ENCODE assay signal across 23 cellular contexts in genomic region chr4:155047755-155048154, GRCh38.
DNase-seq lines count a peak whose midpoint lies in the region; ATAC-seq, FAIRE-seq and TF ChIP-seq lines count a peak whose summit lies in the region.
"Had no signal": no experiment of that assay in that cellular context is flagged by ENCODE, and none has a peak within 500 bp of the region (broad histone marks: within the 10 kb centered on the region; RNA-seq: fewer than 3 reads in every experiment).

No MANE protein-coding gene starts in this region.

- H3K9me3 Mint-ChIP-seq in astrocyte (ENCODE audit: unreplicated experiment), result no peaks in the 10 kb centered on the region
- H3K9me3 Mint-ChIP-seq in activated CD4-positive, alpha-beta memory T cell treated with anti-CD3 and anti-CD28 coated beads, Interleukin-2, amount 10 ng/mL, durations not matched to agents 7 days and 5 days, result peaks cover 2% of the 10 kb centered on the region

- 63% methylated on average over 2 of the region's 2 CpGs for WGBS in prostate gland

- H3K4me1 ChIP-seq in astrocyte (ENCODE audit: insufficient read depth, low read length), result no peaks in the 10 kb centered on the region
- no peaks in the 10 kb centered on the region for H3K4me1 ChIP-seq in prostate gland (replicated peaks)
- H3K4me1 ChIP-seq: heart left ventricle, sigmoid colon had no signal

- DNase-seq in astrocyte (ENCODE audit: low read depth), result peak; percentile 70
- peak; percentile 55 for DNase-seq in fibroblast of gingiva (ENCODE audit: low read depth)
- peak; percentile 4 for DNase-seq in renal cortical epithelial cell (ENCODE audit: low read depth)
- no peak for DNase-seq in stimulated activated CD4-positive, alpha-beta T cell treated with anti-CD3 and anti-CD28 coated beads, Interleukin-4, amount 100 ng/mL, for 1 hour
- no peak for DNase-seq in prostate gland (ENCODE audit: low spot score)
- no peak for DNase-seq in activated CD4-positive, alpha-beta memory T cell treated with anti-CD3 and anti-CD28 coated beads, Interleukin-2, amount 10 ng/mL, durations not matched to agents 7 days and 5 days
- DNase-seq: activated CD4-positive, alpha-beta T cell treated with anti-CD3 and anti-CD28 coated beads, Interleukin-2, amount 50 U/mL, for 4 hours; activated effector memory CD4-positive, alpha-beta T cell treated with Interleukin-2 at 50 U/mL for 16 hours; C1 segment of cervical spinal cord; caudate nucleus; EL; heart left ventricle; naive B cell; NCI-H146; NCI-H524 treated with DMSO at 0.1 percent for 48 hours; sigmoid colon; substantia nigra had no signal

- no peak overlapping the region for H2AFZ ChIP-seq in astrocyte (ENCODE audit: low read depth, low read length)

- peaks cover 3% of the 10 kb centered on the region for H3K4me1 Mint-ChIP-seq in astrocyte (ENCODE audit: low read depth, unreplicated experiment)
- no peaks in the 10 kb centered on the region for H3K4me1 Mint-ChIP-seq in activated CD4-positive, alpha-beta memory T cell treated with anti-CD3 and anti-CD28 coated beads, Interleukin-2, amount 10 ng/mL, durations not matched to agents 7 days and 5 days
- H3K4me1 Mint-ChIP-seq: naive B cell, WTC11 had no signal

- no peaks in the 10 kb centered on the region for H3K79me2 ChIP-seq in astrocyte (ENCODE audit: insufficient read depth, low read length)

- H3K4me2 ChIP-seq in astrocyte (ENCODE audit: low read length), result no peak overlapping the region

- no peaks in the 10 kb centered on the region for H3K36me3 Mint-ChIP-seq in astrocyte (ENCODE audit: low read depth, unreplicated experiment)
- H3K36me3 Mint-ChIP-seq in activated CD4-positive, alpha-beta memory T cell treated with anti-CD3 and anti-CD28 coated beads, Interleukin-2, amount 10 ng/mL, durations not matched to agents 7 days and 5 days (ENCODE audit: low read depth), result no peaks in the 10 kb centered on the region
- H3K36me3 Mint-ChIP-seq: naive B cell had no signal

- POLR2A ChIA-PET in activated CD4-positive, alpha-beta memory T cell treated with anti-CD3 and anti-CD28 coated beads, Interleukin-2, amount 10 ng/mL, durations not matched to agents 7 days and 5 days (lab: Charles Lee), result no interaction called here

- H3K27ac ChIP-seq in astrocyte (ENCODE audit: low read depth, low read length) (no peak overlapping the region), prostate gland (no peak overlapping the region)
- H3K27ac ChIP-seq: heart left ventricle, sigmoid colon had no signal

- no peak for TF ChIP-seq CTCF in astrocyte (IDR thresholded peaks at IDR 0.05; ENCODE audit: insufficient read depth, low read depth, low read length)
- TF ChIP-seq CTCF in prostate gland (IDR thresholded peaks at IDR 0.05), result no peak

- H4K20me1 ChIP-seq in astrocyte (ENCODE audit: insufficient read depth, low read length), result no peaks in the 10 kb centered on the region

- CTCF ChIA-PET in activated CD4-positive, alpha-beta memory T cell treated with anti-CD3 and anti-CD28 coated beads, Interleukin-2, amount 10 ng/mL, durations not matched to agents 7 days and 5 days (lab: Charles Lee), result no interaction called here

- no peaks in the 10 kb centered on the region for H3K27me3 Mint-ChIP-seq in astrocyte (ENCODE audit: low read depth, unreplicated experiment)
- H3K27me3 Mint-ChIP-seq in activated CD4-positive, alpha-beta memory T cell treated with anti-CD3 and anti-CD28 coated beads, Interleukin-2, amount 10 ng/mL, durations not matched to agents 7 days and 5 days, result no peaks in the 10 kb centered on the region
- H3K27me3 Mint-ChIP-seq: naive B cell had no signal

- H3K4me3 ChIP-seq in astrocyte (ENCODE audit: insufficient read depth, low read depth, low read length), result no peak overlapping the region
- H3K4me3 ChIP-seq in prostate gland, result no peak overlapping the region
- H3K4me3 ChIP-seq: heart left ventricle, K562, sigmoid colon had no signal

- H3K36me3 ChIP-seq in astrocyte (ENCODE audit: insufficient read depth, low read length), result no peaks in the 10 kb centered on the region
- no peaks in the 10 kb centered on the region for H3K36me3 ChIP-seq in prostate gland
- H3K36me3 ChIP-seq: heart left ventricle, sigmoid colon had no signal

- ATAC-seq in HG02885 (IDR thresholded peaks at IDR 0.05; ENCODE audit: poor library complexity, unreplicated experiment) (peak; percentile 9), HG02884 (IDR thresholded peaks at IDR 0.05; ENCODE audit: unreplicated experiment) (no peak)
- ATAC-seq: heart left ventricle, K562, SK-N-SH treated with all-trans-retinoic acid at 6 μM for 48 hours, WTC11 had no signal

- no peak overlapping the region for H3K4me3 Mint-ChIP-seq in astrocyte (ENCODE audit: unreplicated experiment)
- no peak overlapping the region for H3K4me3 Mint-ChIP-seq in activated CD4-positive, alpha-beta memory T cell treated with anti-CD3 and anti-CD28 coated beads, Interleukin-2, amount 10 ng/mL, durations not matched to agents 7 days and 5 days
- H3K4me3 Mint-ChIP-seq: naive B cell, WTC11 had no signal

- FAIRE-seq in astrocyte (lab: Jason Lieb, UNC), result no peak
- FAIRE-seq: D721Med, K562 had no signal

- H3K27me3 ChIP-seq in astrocyte (ENCODE audit: insufficient read depth, low read length) (no peaks in the 10 kb centered on the region), prostate gland (replicated peaks; ENCODE audit: insufficient read depth) (no peaks in the 10 kb centered on the region)
- H3K27me3 ChIP-seq: heart left ventricle, sigmoid colon had no signal

- intact Hi-C loops in prostate gland (cut with DNase I), result no loop called here

- H3K27ac Mint-ChIP-seq in astrocyte (ENCODE audit: unreplicated experiment), result no peak overlapping the region
- H3K27ac Mint-ChIP-seq in activated CD4-positive, alpha-beta memory T cell treated with anti-CD3 and anti-CD28 coated beads, Interleukin-2, amount 10 ng/mL, durations not matched to agents 7 days and 5 days, result no peak overlapping the region
- H3K27ac Mint-ChIP-seq: naive B cell, WTC11 had no signal

- no peak overlapping the region for H3K9ac ChIP-seq in astrocyte (ENCODE audit: low read length)

- no peak for TF ChIP-seq POLR2A in prostate gland (IDR thresholded peaks at IDR 0.05)

- H3K9me3 ChIP-seq in astrocyte (ENCODE audit: insufficient read depth, low read depth, low read length), result peaks cover 4% of the 10 kb centered on the region
- H3K9me3 ChIP-seq in prostate gland, result no peaks in the 10 kb centered on the region
- H3K9me3 ChIP-seq: sigmoid colon had no signal

Comparison
In these comparisons a context has a peak if more than half of its experiments do, and no peak if none do; other contexts are left out.
1. DNase-seq: peak in astrocyte (single experiment), fibroblast of gingiva (single experiment) and renal cortical epithelial cell (single experiment); none in stimulated activated CD4-positive, alpha-beta T cell treated with anti-CD3 and anti-CD28 coated beads, Interleukin-4, amount 100 ng/mL, for 1 hour (single experiment), prostate gland (single experiment) and activated CD4-positive, alpha-beta memory T cell treated with anti-CD3 and anti-CD28 coated beads, Interleukin-2, amount 10 ng/mL, durations not matched to agents 7 days and 5 days (single experiment).